ENCODE assay signal across 9 cellular contexts in the genomic region with DNA sequence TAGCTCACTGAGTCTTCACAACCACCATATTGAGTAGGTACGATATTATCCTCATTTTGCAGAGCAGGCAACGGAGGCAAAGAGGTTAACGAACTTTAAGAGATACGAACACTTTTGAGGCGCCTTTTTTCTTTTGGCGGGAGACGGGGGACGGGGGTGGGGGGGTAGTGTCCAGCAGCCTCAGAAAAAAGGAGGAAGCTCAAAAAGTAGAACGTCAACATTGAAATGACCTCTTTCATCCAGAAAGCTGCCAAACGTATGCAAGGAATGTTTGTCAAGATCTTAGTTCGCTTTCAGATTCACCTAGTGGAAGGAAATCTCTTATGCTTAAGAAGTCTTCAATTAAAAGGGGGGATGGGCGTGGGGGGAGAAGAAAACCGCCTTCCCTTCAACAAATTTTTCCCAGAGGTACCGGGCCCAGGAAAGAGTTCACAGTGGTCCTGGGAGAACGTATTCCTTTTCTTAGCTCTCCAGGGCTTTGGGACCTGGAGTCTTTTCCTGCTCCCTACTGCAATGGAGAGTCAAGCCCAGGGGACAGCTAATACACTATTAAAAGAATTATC. TPM values are rescaled to one million over a fixed set of nuclear protein-coding genes. Genes with fewer than 3 reads are reported as not detected.
DNase-seq lines count a peak whose midpoint lies in the region; ATAC-seq and TF ChIP-seq lines count a peak whose summit lies in the region.
"Had no signal": no experiment of that assay in that cellular context is flagged by ENCODE, and none has a peak within 500 bp of the region (broad histone marks: within the 10 kb centered on the region; RNA-seq: fewer than 3 reads in every experiment).

No MANE protein-coding gene starts in this region.

- H3K9me3 Mint-ChIP-seq in T-helper 2 cell treated with Interferon-gamma antibody and Interleukin-4, amounts not matched to agents 5 μg/mL and 100 μg/mL, for 36 hours: no peaks in the 10 kb centered on the region
- no peaks in the 10 kb centered on the region for H3K9me3 Mint-ChIP-seq in activated CD8-positive, alpha-beta T cell treated with anti-CD3 and anti-CD28 coated beads for 36 hours
- H3K9me3 Mint-ChIP-seq in stimulated activated naive CD8-positive, alpha-beta T cell treated with anti-CD3 and anti-CD28 coated beads, Interleukin-15, amount 100 ng/mL, for 72 hours: no peaks in the 10 kb centered on the region

- no peak overlapping the region for H3K9ac ChIP-seq in iPS-20b (ENCODE audit: low read depth, low read length)

- H3K27me3 ChIP-seq in iPS-20b (ENCODE audit: insufficient read depth, low read length): peaks cover 32% of the 10 kb centered on the region

- peak overlapping the region; percentile 86 for H3K4me3 ChIP-seq in iPS-20b (ENCODE audit: low read length)

- H3K27ac Mint-ChIP-seq in T-helper 2 cell treated with Interferon-gamma antibody and Interleukin-4, amounts not matched to agents 5 μg/mL and 100 μg/mL, for 36 hours: no peak overlapping the region
- H3K27ac Mint-ChIP-seq in activated CD8-positive, alpha-beta T cell treated with anti-CD3 and anti-CD28 coated beads for 36 hours: no peak overlapping the region
- H3K27ac Mint-ChIP-seq in stimulated activated naive CD8-positive, alpha-beta T cell treated with anti-CD3 and anti-CD28 coated beads, Interleukin-15, amount 100 ng/mL, for 72 hours: no peak overlapping the region

- ATAC-seq in activated CD8-positive, alpha-beta T cell treated with anti-CD3 and anti-CD28 coated beads for 36 hours: no peak
- ATAC-seq in stimulated activated naive CD8-positive, alpha-beta T cell treated with anti-CD3 and anti-CD28 coated beads, Interleukin-15, amount 100 ng/mL, for 72 hours: no peak
- no peak for ATAC-seq in HG02885 (IDR thresholded peaks at IDR 0.05; ENCODE audit: poor library complexity, unreplicated experiment)

- H3K4me3 Mint-ChIP-seq in T-helper 2 cell treated with Interferon-gamma antibody and Interleukin-4, amounts not matched to agents 5 μg/mL and 100 μg/mL, for 36 hours: peak overlapping the region; percentile 91
- H3K4me3 Mint-ChIP-seq in activated CD8-positive, alpha-beta T cell treated with anti-CD3 and anti-CD28 coated beads for 36 hours: peak overlapping the region; percentile 94
- H3K4me3 Mint-ChIP-seq in stimulated activated naive CD8-positive, alpha-beta T cell treated with anti-CD3 and anti-CD28 coated beads, Interleukin-15, amount 100 ng/mL, for 72 hours: peak overlapping the region; percentile 32 to 88

- H3K4me1 Mint-ChIP-seq in T-helper 2 cell treated with Interferon-gamma antibody and Interleukin-4, amounts not matched to agents 5 μg/mL and 100 μg/mL, for 36 hours (ENCODE audit: low read depth): peaks cover 45% of the 10 kb centered on the region
- peaks cover 48% of the 10 kb centered on the region for H3K4me1 Mint-ChIP-seq in activated CD8-positive, alpha-beta T cell treated with anti-CD3 and anti-CD28 coated beads for 36 hours (ENCODE audit: low read depth)
- peaks cover 51% of the 10 kb centered on the region for H3K4me1 Mint-ChIP-seq in stimulated activated naive CD8-positive, alpha-beta T cell treated with anti-CD3 and anti-CD28 coated beads, Interleukin-15, amount 100 ng/mL, for 72 hours

- no peak overlapping the region for H3K27ac ChIP-seq in iPS-20b (ENCODE audit: low read length)

- H3K36me3 Mint-ChIP-seq in T-helper 2 cell treated with Interferon-gamma antibody and Interleukin-4, amounts not matched to agents 5 μg/mL and 100 μg/mL, for 36 hours (ENCODE audit: low read depth): peaks cover 2% of the 10 kb centered on the region
- H3K36me3 Mint-ChIP-seq in activated CD8-positive, alpha-beta T cell treated with anti-CD3 and anti-CD28 coated beads for 36 hours (ENCODE audit: low read depth): peaks cover 5% of the 10 kb centered on the region

- POLR2A ChIA-PET in activated CD8-positive, alpha-beta T cell treated with anti-CD3 and anti-CD28 coated beads for 36 hours (lab: Charles Lee): interaction anchor here (0.5 to 1.6 kb wide), 2 partner anchors 25 to 115 kb away, joined by 3 to 4 read pairs; no protein-coding TSS in a partner anchor

- H3K36me3 ChIP-seq in iPS-20b (ENCODE audit: insufficient read depth, low read depth, low read length): no peaks in the 10 kb centered on the region

- CTCF ChIA-PET in activated CD8-positive, alpha-beta T cell treated with anti-CD3 and anti-CD28 coated beads for 36 hours (lab: Charles Lee): interaction anchor here (1.0 kb wide), 1 partner anchor 458 kb away, joined by 3 read pairs; no protein-coding TSS in a partner anchor

- H3K9me3 ChIP-seq in iPS-20b (ENCODE audit: insufficient read depth, low read depth, low read length): no peaks in the 10 kb centered on the region

- no peak for DNase-seq in T-helper 2 cell treated with Interferon-gamma antibody and Interleukin-4, amounts not matched to agents 5 μg/mL and 100 μg/mL, for 36 hours (ENCODE audit: low spot score)
- no peak for DNase-seq in T-helper 2 cell
- DNase-seq in activated CD8-positive, alpha-beta T cell treated with anti-CD3 and anti-CD28 coated beads for 36 hours: no peak
- DNase-seq in stimulated activated naive CD8-positive, alpha-beta T cell treated with anti-CD3 and anti-CD28 coated beads, Interleukin-15, amount 100 ng/mL, for 72 hours: no peak
- no peak for DNase-seq in CD1c-positive myeloid dendritic cell (ENCODE audit: extremely low spot score)
- DNase-seq in ecto neural progenitor cell (ENCODE audit: low spot score): no peak

- H3K4me1 ChIP-seq in iPS-20b (ENCODE audit: insufficient read depth, low read length): peaks cover 26% of the 10 kb centered on the region

- intact Hi-C loops in activated CD8-positive, alpha-beta T cell treated with anti-CD3 and anti-CD28 coated beads for 36 hours (cut with micrococcal nuclease): no loop called here

- H3K27me3 Mint-ChIP-seq in T-helper 2 cell treated with Interferon-gamma antibody and Interleukin-4, amounts not matched to agents 5 μg/mL and 100 μg/mL, for 36 hours (ENCODE audit: low read depth): peaks cover 20% of the 10 kb centered on the region
- peaks cover 11% of the 10 kb centered on the region for H3K27me3 Mint-ChIP-seq in activated CD8-positive, alpha-beta T cell treated with anti-CD3 and anti-CD28 coated beads for 36 hours
- peaks cover 21% of the 10 kb centered on the region for H3K27me3 Mint-ChIP-seq in stimulated activated naive CD8-positive, alpha-beta T cell treated with anti-CD3 and anti-CD28 coated beads, Interleukin-15, amount 100 ng/mL, for 72 hours

- TF ChIP-seq CTCF in activated CD8-positive, alpha-beta T cell treated with anti-CD3 and anti-CD28 coated beads for 36 hours (IDR thresholded peaks at IDR 0.05): no peak

RNA-seq across cellular contexts. Expression of a gene that starts 1.1 kb away (rescaled TPM):
- total RNA-seq in activated CD8-positive, alpha-beta T cell treated with anti-CD3 and anti-CD28 coated beads for 36 hours: 1 to 10 TPM in 1 of 2 experiments, under 1 TPM in 1; 0.94 to 2.4 TPM
- total RNA-seq: mononuclear cell had no signal

RNA-seq across cellular contexts. Expression of a gene that starts 1.5 kb away (rescaled TPM):
- total RNA-seq in activated CD8-positive, alpha-beta T cell treated with anti-CD3 and anti-CD28 coated beads for 36 hours: 10 to 100 TPM; 54.8 to 60.3 TPM
